ENCODE assay signal across 11 cellular contexts in the genomic region with DNA sequence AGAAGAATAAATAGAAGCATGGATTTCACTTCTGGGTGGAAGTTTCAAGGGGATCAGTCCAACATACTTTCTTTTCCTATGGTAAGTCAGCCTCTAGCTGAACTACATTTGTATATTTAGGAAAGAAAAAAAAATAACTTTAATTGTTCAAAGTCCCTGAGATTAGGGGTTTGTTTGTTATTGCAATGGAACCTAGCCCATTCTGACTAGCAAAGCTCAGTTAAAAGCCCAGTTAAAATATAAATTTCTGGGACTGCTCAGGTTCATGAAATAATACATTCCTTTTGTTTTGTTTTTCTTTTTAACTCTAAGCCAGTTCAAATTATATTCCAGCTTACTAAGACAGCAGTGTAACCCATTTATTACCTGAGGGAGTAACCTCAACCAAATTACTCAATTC.
"Had no signal": no experiment of that assay in that cellular context is flagged by ENCODE, and none has a peak within 500 bp of the region (broad histone marks: within the 10 kb centered on the region; RNA-seq: fewer than 3 reads in every experiment).

No MANE protein-coding gene starts in this region.

- DNase-seq: GM23248, GOT3, H7, H9, HCEC 1CT, HFFc6 had no signal

- H3K9ac ChIP-seq: GM23248 had no signal

- H3K4me2 ChIP-seq: GM23338 had no signal

- H3K27ac ChIP-seq: GM23248 had no signal

- FAIRE-seq: H1, H54 had no signal

- H3K9me3 ChIP-seq: HAP-1 had no signal

- H3K36me3 ChIP-seq: HAP-1 had no signal

- H3K4me3 ChIP-seq: GM23248, GM23338, HAP-1 had no signal

- ATAC-seq: GM23338, HCT116 had no signal

- H2AFZ ChIP-seq: GM23248, GM23338 had no signal
